5 cellular contexts compared by ENCODE assay signal in the genomic region with DNA sequence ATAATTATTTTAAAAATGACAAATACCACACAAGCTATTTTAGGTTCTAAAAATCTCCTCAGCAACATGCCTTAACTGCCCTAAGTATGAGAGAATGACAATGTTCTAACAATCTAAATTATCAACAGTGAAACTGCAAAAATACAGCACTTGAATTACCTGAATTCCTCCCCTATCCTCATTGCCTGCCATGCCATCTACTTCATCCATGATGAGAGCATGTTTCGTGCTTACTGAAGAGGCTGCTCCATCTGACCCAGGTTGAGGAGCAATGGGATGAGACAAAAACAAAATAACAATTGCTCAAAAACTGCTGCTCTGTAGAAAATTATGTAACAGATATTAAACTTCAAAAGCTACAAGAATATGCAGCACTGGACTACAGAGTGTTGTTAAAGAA.
"Had no signal": no experiment of that assay in that cellular context is flagged by ENCODE, and none has a peak within 500 bp of the region (broad histone marks: within the 10 kb centered on the region; RNA-seq: fewer than 3 reads in every experiment).

No MANE protein-coding gene starts in this region.

- H3K9me3 Mint-ChIP-seq: GM23338, H9 had no signal

- H3K4me2 ChIP-seq: GM23338 had no signal

- H3K4me3 Mint-ChIP-seq: GM23338, H9 had no signal

- DNase-seq: H9, HCEC 1CT, IMR-90 had no signal

- H3K27ac Mint-ChIP-seq: GM23338, H9 had no signal

- H3K4me3 ChIP-seq: GM23338, K562 had no signal

- H3K4me1 Mint-ChIP-seq: GM23338, H9 had no signal

- H2AFZ ChIP-seq: GM23338 had no signal
